In the genomic region with DNA sequence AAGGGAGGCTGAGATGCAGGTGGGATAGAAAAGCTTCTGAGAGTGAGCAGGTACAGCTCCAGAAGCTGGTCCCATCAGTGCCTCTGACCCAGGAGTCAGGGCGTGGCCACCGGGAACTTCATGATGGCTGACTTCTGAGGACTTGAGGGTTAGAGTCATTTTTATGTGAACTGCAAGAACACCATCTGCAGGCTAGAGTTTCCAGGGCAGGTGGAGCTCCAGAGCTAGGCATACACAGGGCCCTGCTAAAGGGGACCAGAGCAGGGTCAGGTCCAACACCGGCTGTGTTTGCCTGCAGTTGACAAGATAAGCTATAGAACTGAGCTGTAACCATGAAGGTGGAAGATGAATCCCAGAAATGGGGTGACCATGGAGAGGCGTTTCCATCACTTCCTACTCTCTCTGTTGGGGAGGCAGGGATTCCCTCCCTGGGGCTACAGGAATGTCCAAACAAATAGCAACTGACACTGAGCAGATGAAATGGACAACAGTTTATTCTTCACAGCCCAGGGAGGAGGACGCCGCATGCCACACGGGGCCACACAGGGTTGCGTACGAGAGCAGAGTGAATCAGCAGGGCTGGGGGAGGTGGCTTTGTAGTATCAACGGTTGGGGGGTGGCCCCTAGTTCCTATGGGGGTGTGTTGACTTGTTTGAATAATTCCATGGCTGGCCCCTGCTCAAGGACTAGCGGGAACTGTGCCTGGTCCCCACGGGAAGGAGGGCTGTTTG, we compare ENCODE assay signal across 19 cellular contexts.
DNase-seq lines count a peak whose midpoint lies in the region; ATAC-seq and TF ChIP-seq lines count a peak whose summit lies in the region.
"Had no signal": no experiment of that assay in that cellular context is flagged by ENCODE, and none has a peak within 500 bp of the region (broad histone marks: within the 10 kb centered on the region; RNA-seq: fewer than 3 reads in every experiment).

No MANE protein-coding gene starts in this region.

- in situ Hi-C loops in ACHN (cut with HindIII; ENCODE audit: low pct_ligation_motif_present, low pct_unique_long_range_greater_than_20kb, low sequenced_read_pairs), result no loop called here

- H3K27me3 ChIP-seq in HCT116 (ENCODE audit: insufficient read depth, low read length) (no peaks in the 10 kb centered on the region), Peyer's patch (no peaks in the 10 kb centered on the region), GM23338 (ENCODE audit: insufficient read depth) (peaks cover under 1% of the 10 kb centered on the region; the same call in 1 of the 2 replicates)
- H3K27me3 ChIP-seq: breast epithelium, tibial artery had no signal

- H3K27ac ChIP-seq in HCT116 (ENCODE audit: low read depth, low read length) (no peak overlapping the region), OCI-LY7 (ENCODE audit: low read depth, low read length, poor library complexity, severe bottlenecking) (no peak overlapping the region), Peyer's patch (no peak overlapping the region), GM23338 (ENCODE audit: low read depth) (no peak overlapping the region)
- H3K27ac ChIP-seq: breast epithelium, tibial artery had no signal

- H3K4me1 Mint-ChIP-seq in CD14-positive monocyte (peaks cover 61% of the 10 kb centered on the region), GM23338 (peaks cover 5% of the 10 kb centered on the region)
- H3K4me1 Mint-ChIP-seq: activated B cell treated with CpG ODN at 0.5 μM for 24 hours, B cell, IgD-negative memory B cell had no signal

- ATAC-seq in HCT116 (peak; percentile 67), GM23338 (no peak)
- ATAC-seq: activated naive CD4-positive, alpha-beta T cell treated with anti-CD3 and anti-CD28 coated beads, Interleukin-2, amount 50 U/mL, for 72 hours had no signal

- H3K27ac Mint-ChIP-seq in CD14-positive monocyte (peak overlapping the region; percentile 83 to 94 (median 92)), GM23338 (no peak overlapping the region)
- H3K27ac Mint-ChIP-seq: activated B cell treated with CpG ODN at 0.5 μM for 24 hours; activated naive CD4-positive, alpha-beta T cell treated with anti-CD3 and anti-CD28 coated beads, Interleukin-2, amount 50 U/mL, for 72 hours; B cell; IgD-negative memory B cell; progenitor cell of endocrine pancreas had no signal

- RAD21 ChIA-PET in HCT116 (lab: Charles Lee; ENCODE audit: low non-redundant PET in 1 of 2, low total read pairs in 2 of 2, uncharacterized antibody in 2 of 2, unreplicated experiment in 2 of 2), result no interaction called here

- H3K9ac ChIP-seq in HCT116 (ENCODE audit: low read length), result no peak overlapping the region

- H2AFZ ChIP-seq in HCT116 (ENCODE audit: low read depth, low read length, poor library complexity, severe bottlenecking) (peak overlapping the region; percentile 82), OCI-LY7 (ENCODE audit: low read length) (no peak overlapping the region), GM23338 (no peak overlapping the region)

- H3K4me3 ChIP-seq in HCT116 (replicated peaks in 1 of 2; ENCODE audit: low read depth in 1 of 2, low read length in 2 of 2) (no peak overlapping the region), OCI-LY7 (ENCODE audit: low read depth, low read length, poor library complexity, severe bottlenecking) (no peak overlapping the region), fibroblast of villous mesenchyme (ENCODE audit: low read depth, low read length) (no peak overlapping the region), Peyer's patch (no peak overlapping the region), GM23338 (no peak overlapping the region)
- H3K4me3 ChIP-seq: breast epithelium, tibial artery had no signal

- H4K20me1 ChIP-seq in HCT116 (ENCODE audit: insufficient read depth) (no peaks in the 10 kb centered on the region), OCI-LY7 (ENCODE audit: insufficient read depth, low read length) (no peaks in the 10 kb centered on the region), GM23338 (replicated peaks; ENCODE audit: insufficient read depth) (no peaks in the 10 kb centered on the region)

- H3K9me3 Mint-ChIP-seq in CD14-positive monocyte (peaks cover 0 to 3% (median 0%) of the 10 kb centered on the region in 7 donors), GM23338 (0 out of 3 replicates have a peak, but pooled peaks cover 7% of the 10 kb centered on the region)
- H3K9me3 Mint-ChIP-seq: activated B cell treated with CpG ODN at 0.5 μM for 24 hours; activated naive CD4-positive, alpha-beta T cell treated with anti-CD3 and anti-CD28 coated beads, Interleukin-2, amount 50 U/mL, for 72 hours had no signal

- intact Hi-C loops in CD14-positive monocyte (cut with micrococcal nuclease), result no loop called here
- intact Hi-C loops in HCT116 (cut with micrococcal nuclease), result no loop called here
- intact Hi-C loops in OCI-LY7 (cut with micrococcal nuclease; ENCODE audit: unreplicated experiment), result no loop called here
- intact Hi-C loops in posterior cingulate gyrus (cut with DNase I), result no loop called here

- H3K4me1 ChIP-seq in HCT116 (ENCODE audit: control insufficient read depth in 1 of 2, insufficient read depth in 2 of 2, low read length in 2 of 2) (peaks cover 3 to 19% of the 10 kb centered on the region in 2 experiments; a peak in 3 of 4 replicates), OCI-LY7 (ENCODE audit: insufficient read depth, low read length, poor library complexity, severe bottlenecking) (no peaks in the 10 kb centered on the region), Peyer's patch (no peaks in the 10 kb centered on the region), GM23338 (ENCODE audit: insufficient read depth) (no peaks in the 10 kb centered on the region)
- H3K4me1 ChIP-seq: breast epithelium, tibial artery had no signal

- no peaks in the 10 kb centered on the region for H3K9me3 ChIP-seq in HCT116 (ENCODE audit: control insufficient read depth in 1 of 2, insufficient read depth in 1 of 2, low read depth in 1 of 2, low read length in 2 of 2)
- no peaks in the 10 kb centered on the region for H3K9me3 ChIP-seq in OCI-LY7 (ENCODE audit: low read length)
- H3K9me3 ChIP-seq in Peyer's patch, result no peaks in the 10 kb centered on the region
- H3K9me3 ChIP-seq: breast epithelium, tibial artery had no signal

- TF ChIP-seq CTCF in CD14-positive monocyte (IDR thresholded peaks at IDR 0.05), result no peak
- 0 out of 6 replicates have a peak, but pooled peaks of 2 of the 3 experiments have one; percentile 13 to 18 for TF ChIP-seq CTCF in HCT116 (IDR thresholded peaks at IDR 0.05 in 2 of 3, conservative IDR thresholded peaks at IDR 0.05 in 1 of 3; ENCODE audit: borderline replicate concordance in 1 of 3, insufficient read depth in 1 of 3, low read depth in 2 of 3, low read length in 2 of 3)
- no peak for TF ChIP-seq CTCF in OCI-LY7 (conservative IDR thresholded peaks at IDR 0.05; ENCODE audit: low read length)
- no peak for TF ChIP-seq CTCF in fibroblast of villous mesenchyme (IDR thresholded peaks at IDR 0.05; ENCODE audit: insufficient read depth, low read depth, low read length)
- TF ChIP-seq CTCF in Peyer's patch (IDR thresholded peaks at IDR 0.05), result no peak
- TF ChIP-seq CTCF in GM23338 (conservative IDR thresholded peaks at IDR 0.05; ENCODE audit: low read depth in 2 of 2), result 0 out of 4 replicates have a peak, but pooled peaks of 1 of the 2 experiments have one; percentile 18

- peak; percentile 42 for TF ChIP-seq RAD21 in HCT116 (IDR thresholded peaks at IDR 0.05; ENCODE audit: low read depth)

- no peaks in the 10 kb centered on the region for H3K79me2 ChIP-seq in HCT116 (ENCODE audit: insufficient read depth, low read length)
- H3K79me2 ChIP-seq in OCI-LY7 (ENCODE audit: insufficient read depth, low read depth, low read length), result no peaks in the 10 kb centered on the region
- H3K79me2 ChIP-seq in GM23338 (replicated peaks; ENCODE audit: insufficient read depth), result no peaks in the 10 kb centered on the region

- H3K4me2 ChIP-seq in HCT116 (ENCODE audit: low read length) (peak overlapping the region; percentile 43; the same call in 1 of the 2 replicates), OCI-LY7 (ENCODE audit: low read length) (no peak overlapping the region), GM23338 (no peak overlapping the region)

- DNase-seq in CD14-positive monocyte (ENCODE audit: low spot score) (no peak), HCT116 (ENCODE audit: low read depth, low spot score) (no peak), OCI-LY7 (ENCODE audit: low spot score) (peak; percentile 1), fibroblast of villous mesenchyme (ENCODE audit: low read depth) (peak; percentile 19), Peyer's patch (no peak), posterior cingulate gyrus (no peak), ACHN (no peak), GM23338 (ENCODE audit: low spot score) (no peak)
- DNase-seq: activated B cell treated with CpG ODN at 0.5 μM for 24 hours; activated CD8-positive, alpha-beta memory T cell treated with anti-CD3 and anti-CD28 coated beads, Interleukin-2, amount 50 U/mL, for 48 hours; DND-41; glutamatergic neuron; NCI-H187 treated with DMSO at 0.1 percent for 48 hours; tibial artery had no signal

- BruUV-seq in HCT116 (replicated peaks; lab: Mats Ljungman, UMichigan), result no TSS peak
- BruUV-seq in OCI-LY7 (replicated peaks; lab: Mats Ljungman, UMichigan), result no TSS peak

- no peaks in the 10 kb centered on the region for H3K27me3 Mint-ChIP-seq in CD14-positive monocyte (ENCODE audit: low read depth in 3 of 3)
- peaks cover 7% of the 10 kb centered on the region for H3K27me3 Mint-ChIP-seq in GM23338 (ENCODE audit: insufficient read depth, low read depth, poor library complexity)
- H3K27me3 Mint-ChIP-seq: progenitor cell of endocrine pancreas had no signal

- peaks cover 2 to 10% of the 10 kb centered on the region in 2 donors for H3K36me3 Mint-ChIP-seq in CD14-positive monocyte
- no peaks in the 10 kb centered on the region for H3K36me3 Mint-ChIP-seq in GM23338 (ENCODE audit: low read depth)
- H3K36me3 Mint-ChIP-seq: activated naive CD4-positive, alpha-beta T cell treated with anti-CD3 and anti-CD28 coated beads, Interleukin-2, amount 50 U/mL, for 72 hours; IgD-negative memory B cell had no signal

- POLR2A ChIA-PET in HCT116 (lab: Charles Lee), result interaction anchor here (0.9 kb wide), 1 partner anchor 12 kb away, joined by 3 read pairs; no protein-coding TSS in a partner anchor
- POLR2A ChIA-PET in OCI-LY7 (lab: Charles Lee), result no interaction called here

- H3K36me3 ChIP-seq in HCT116 (ENCODE audit: control insufficient read depth in 1 of 2, insufficient read depth in 2 of 2, low read length in 2 of 2) (no peaks in the 10 kb centered on the region), OCI-LY7 (ENCODE audit: insufficient read depth, low read length) (no peaks in the 10 kb centered on the region), Peyer's patch (no peaks in the 10 kb centered on the region), GM23338 (ENCODE audit: insufficient read depth) (no peaks in the 10 kb centered on the region)
- H3K36me3 ChIP-seq: breast epithelium, tibial artery had no signal

- H3K9me2 ChIP-seq in HCT116 (ENCODE audit: insufficient read depth) (no peaks in the 10 kb centered on the region), OCI-LY7 (ENCODE audit: insufficient read depth, low read length) (no peaks in the 10 kb centered on the region), GM23338 (ENCODE audit: insufficient read depth) (no peaks in the 10 kb centered on the region)

- TF ChIP-seq POLR2A in HCT116 (IDR thresholded peaks at IDR 0.05; ENCODE audit: borderline replicate concordance, extremely low read depth, insufficient read depth, insufficient read length) (no peak), Peyer's patch (IDR thresholded peaks at IDR 0.05) (no peak)

- H3K4me3 Mint-ChIP-seq in CD14-positive monocyte (peak overlapping the region in 1 of 2 donors; percentile 35), GM23338 (no peak overlapping the region)
- H3K4me3 Mint-ChIP-seq: activated B cell treated with CpG ODN at 0.5 μM for 24 hours, B cell had no signal

- CTCF ChIA-PET in HCT116 (lab: Charles Lee) (interaction anchor here (1.3 kb wide), 1 partner anchor 173 kb away, joined by 3 read pairs; no protein-coding TSS in a partner anchor), OCI-LY7 (lab: Charles Lee; ENCODE audit: unreplicated experiment) (no interaction called here)

- H3F3A ChIP-seq in GM23338 (replicated peaks; ENCODE audit: low read depth), result no peaks in the 10 kb centered on the region

Comparison
In these comparisons a context has a peak if more than half of its experiments do, and no peak if none do; other contexts are left out.
1. DNase-seq: peak in OCI-LY7 (single experiment) and fibroblast of villous mesenchyme (single experiment); none in CD14-positive monocyte (single experiment), HCT116 (single experiment), Peyer's patch (0 of 3), posterior cingulate gyrus (0 of 10), ACHN (single experiment) and GM23338 (single experiment).
2. CTCF ChIP-seq: peak in HCT116 (2 of 3); none in CD14-positive monocyte (single experiment), OCI-LY7 (single experiment), fibroblast of villous mesenchyme (single experiment) and Peyer's patch (0 of 6).